37 cellular contexts compared by ENCODE assay signal in the genomic region with DNA sequence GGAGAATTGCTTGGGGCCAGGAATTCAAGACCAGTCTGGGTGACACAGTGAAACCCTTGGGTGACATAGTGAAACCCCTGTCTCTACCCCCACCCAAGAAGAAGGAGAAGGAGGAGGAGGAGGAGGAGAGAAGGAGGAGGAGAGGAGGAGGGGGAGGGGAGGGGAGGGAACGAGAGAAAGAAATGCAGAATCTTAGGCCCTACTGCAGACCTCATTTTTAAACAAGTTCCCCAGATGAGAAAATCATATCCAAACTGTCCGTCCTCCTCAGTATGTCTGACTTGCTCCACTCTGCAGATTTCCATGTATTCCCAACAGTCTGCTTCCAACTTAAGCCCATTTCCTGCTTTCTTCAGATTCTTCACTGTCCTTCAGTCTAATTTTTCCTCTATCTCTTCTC.
DNase-seq lines count a peak whose midpoint lies in the region; ATAC-seq, FAIRE-seq and TF ChIP-seq lines count a peak whose summit lies in the region.
"Had no signal": no experiment of that assay in that cellular context is flagged by ENCODE, and none has a peak within 500 bp of the region (broad histone marks: within the 10 kb centered on the region; RNA-seq: fewer than 3 reads in every experiment).

No MANE protein-coding gene starts in this region.

- TF ChIP-seq POLR2A in HepG2 (IDR thresholded peaks at IDR 0.05; ENCODE audit: insufficient read depth in 1 of 2, low read depth in 2 of 2, low read length in 2 of 2) (no peak), right lobe of liver (IDR thresholded peaks at IDR 0.05) (no peak), K562 (conservative IDR thresholded peaks at IDR 0.05) (no peak)

- H3K9me1 ChIP-seq in K562 (ENCODE audit: control insufficient read depth, insufficient read depth, low read length), result no peaks in the 10 kb centered on the region

- ATAC-seq in HepG2, result no peak
- ATAC-seq in right lobe of liver, result no peak
- ATAC-seq in WTC11, result no peak
- no peak for ATAC-seq in K562
- ATAC-seq: A549; CD8-positive, alpha-beta T cell had no signal

- in situ Hi-C loops in HepG2 (cut with HindIII; ENCODE audit: extremely low pct_ligation_motif_present, low pct_unique_long_range_greater_than_20kb), result no loop called here
- in situ Hi-C loops in K562 (cut with MboI), result no loop called here

- intact Hi-C loops in HepG2 (cut with micrococcal nuclease; ENCODE audit: unreplicated experiment), result no loop called here
- intact Hi-C loops in right lobe of liver (cut with DNase I), result no loop called here
- intact Hi-C loops in K562 (cut with micrococcal nuclease), result no loop called here

- H3K4me1 Mint-ChIP-seq in WTC11 (peaks cover 9% of the 10 kb centered on the region), neural crest cell (no peaks in the 10 kb centered on the region)
- H3K4me1 Mint-ChIP-seq: B cell; CD14-positive monocyte; CD4-positive, alpha-beta memory T cell; CD4-positive, CD25-positive, alpha-beta regulatory T cell; CD8-positive, alpha-beta memory T cell had no signal

- H3K27me3 ChIP-seq in HepG2 (ENCODE audit: control insufficient read depth in 1 of 2, insufficient read depth in 2 of 2, low read length in 2 of 2) (no peaks in the 10 kb centered on the region), right lobe of liver (no peaks in the 10 kb centered on the region), K562 (ENCODE audit: control insufficient read depth in 2 of 2, insufficient read depth in 2 of 2, low read length in 2 of 2) (no peaks in the 10 kb centered on the region)
- H3K27me3 ChIP-seq: BE2C; BLaER1; BLaER1 treated with 17β-estradiol and CSF1 and Interleukin-3, amounts not matched to agents 10 nM and 100 nM had no signal

- H3K9me3 ChIP-seq in HepG2 (ENCODE audit: low read length) (no peaks in the 10 kb centered on the region), right lobe of liver (no peaks in the 10 kb centered on the region), K562 (replicated peaks; ENCODE audit: control insufficient read depth, insufficient read depth, low read depth, low read length) (no peaks in the 10 kb centered on the region)
- H3K9me3 ChIP-seq: A549; BE2C; BLaER1; BLaER1 treated with 17β-estradiol and CSF1 and Interleukin-3, amounts not matched to agents 10 nM and 100 nM; Caco-2 had no signal

- H3K4me3 ChIP-seq in HepG2 (replicated peaks in 1 of 3; ENCODE audit: insufficient read depth in 1 of 3, low read depth in 2 of 3, low read length in 3 of 3), result no peak overlapping the region
- no peak overlapping the region for H3K4me3 ChIP-seq in right lobe of liver
- H3K4me3 ChIP-seq in K562, result no peak overlapping the region
- H3K4me3 ChIP-seq: A549; BLaER1; BLaER1 treated with 17β-estradiol and CSF1 and Interleukin-3, amounts not matched to agents 10 nM and 100 nM had no signal

- H3K36me3 ChIP-seq in HepG2 (replicated peaks in 1 of 2; ENCODE audit: control insufficient read depth in 1 of 2, insufficient read depth in 2 of 2, low read length in 2 of 2) (no peaks in the 10 kb centered on the region), right lobe of liver (no peaks in the 10 kb centered on the region), K562 (ENCODE audit: control insufficient read depth, insufficient read depth, low read length) (no peaks in the 10 kb centered on the region)
- H3K36me3 ChIP-seq: BE2C; BLaER1; BLaER1 treated with 17β-estradiol and CSF1 and Interleukin-3, amounts not matched to agents 10 nM and 100 nM had no signal

- H3K36me3 Mint-ChIP-seq in WTC11 (no peaks in the 10 kb centered on the region), neural crest cell (ENCODE audit: low read depth) (no peaks in the 10 kb centered on the region)
- H3K36me3 Mint-ChIP-seq: CD14-positive monocyte; CD4-positive, alpha-beta memory T cell; CD4-positive, CD25-positive, alpha-beta regulatory T cell; CD8-positive, alpha-beta memory T cell; CD8-positive, alpha-beta T cell had no signal

- DNase-seq in HepG2 (ENCODE audit: low spot score), result no peak
- DNase-seq in right lobe of liver, result no peak
- no peak for DNase-seq in WTC11 (ENCODE audit: low spot score)
- DNase-seq in K562 (ENCODE audit: extremely low read depth in 1 of 4, low spot score in 3 of 4), result no peak
- no peak for DNase-seq in neural crest cell (ENCODE audit: low read depth, low spot score)
- no peak for DNase-seq in pons (ENCODE audit: low spot score)
- DNase-seq in activated T-cell treated with anti-CD3 and anti-CD28 coated beads for 4 hours, result no peak
- no peak for DNase-seq in effector CD4-positive, alpha-beta T cell
- DNase-seq: 8988T; ACHN; AML-193; BE2C; C1 segment of cervical spinal cord; Caco-2; Calu3; CD4-positive, alpha-beta memory T cell; CD4-positive, alpha-beta T cell; CD4-positive, CD25-positive, alpha-beta regulatory T cell; CD8-positive, alpha-beta memory T cell; CD8-positive, alpha-beta T cell; COR-L47; DMS 273 treated with DMSO at 0.1 percent for 48 hours; DMS153; DMS53; DMS79; DMS79 treated with DMSO at 0.1 percent for 48 hours; DND-41; EL had no signal

- H3K4me2 ChIP-seq in HepG2 (ENCODE audit: low read depth, low read length), result no peak overlapping the region
- H3K4me2 ChIP-seq in K562 (ENCODE audit: insufficient read depth, low read length), result no peak overlapping the region
- H3K4me2 ChIP-seq: A549; BLaER1; BLaER1 treated with 17β-estradiol and CSF1 and Interleukin-3, amounts not matched to agents 10 nM and 100 nM had no signal

- H2AFZ ChIP-seq in HepG2 (ENCODE audit: low read length) (no peak overlapping the region), K562 (ENCODE audit: low read depth, low read length) (no peak overlapping the region)

- WGBS in HepG2 (ENCODE audit: low lambda C conversion rate), result 28% methylated on average over 2 of the region's 2 CpGs
- 80% methylated on average over 2 of the region's 2 CpGs for WGBS in right lobe of liver (ENCODE audit: insufficient coverage, low coverage, low lambda C conversion rate, missing lambda C conversion rate)
- 0% methylated on average over 1 of the region's 2 CpGs for WGBS in K562 (ENCODE audit: insufficient coverage, low coverage, missing lambda C conversion rate)

- FAIRE-seq in HepG2 (lab: Jason Lieb, UNC) (no peak), K562 (lab: Jason Lieb, UNC) (no peak)
- FAIRE-seq: A204.1, A549, D721Med had no signal

- no TSS peak for BruUV-seq in HepG2 (replicated peaks; lab: Mats Ljungman, UMichigan)
- BruUV-seq in K562 (replicated peaks; lab: Mats Ljungman, UMichigan), result no TSS peak

- no peak overlapping the region for H3K27ac ChIP-seq in HepG2 (ENCODE audit: extremely low read length, insufficient read depth, low read length)
- no peak overlapping the region for H3K27ac ChIP-seq in right lobe of liver
- no peak overlapping the region for H3K27ac ChIP-seq in K562 (ENCODE audit: extremely low read depth, low read depth, low read length)
- H3K27ac ChIP-seq: 22Rv1; A549; BLaER1; BLaER1 treated with 17β-estradiol and CSF1 and Interleukin-3, amounts not matched to agents 10 nM and 100 nM; C4-2B had no signal

- POLR2A ChIA-PET in HepG2 (lab: Yijun Ruan, JAX), result no interaction called here
- POLR2A ChIA-PET in WTC11 (lab: Charles Lee), result no interaction called here
- POLR2A ChIA-PET in K562 (lab: Yijun Ruan, JAX), result no interaction called here

- H3K4me1 ChIP-seq in HepG2 (ENCODE audit: insufficient read depth, low read length), result no peaks in the 10 kb centered on the region
- no peaks in the 10 kb centered on the region for H3K4me1 ChIP-seq in right lobe of liver
- H3K4me1 ChIP-seq in K562 (replicated peaks in 1 of 2; ENCODE audit: control insufficient read depth in 2 of 2, insufficient read depth in 2 of 2, low read length in 2 of 2), result no peaks in the 10 kb centered on the region
- H3K4me1 ChIP-seq: A549; BE2C; BLaER1; BLaER1 treated with 17β-estradiol and CSF1 and Interleukin-3, amounts not matched to agents 10 nM and 100 nM; Caco-2 had no signal

- H4K20me1 ChIP-seq in HepG2 (ENCODE audit: insufficient read depth, low read length), result no peaks in the 10 kb centered on the region
- H4K20me1 ChIP-seq in K562 (replicated peaks; ENCODE audit: control insufficient read depth, insufficient read depth, low read length), result no peaks in the 10 kb centered on the region
- H4K20me1 ChIP-seq: BLaER1; BLaER1 treated with 17β-estradiol and CSF1 and Interleukin-3, amounts not matched to agents 10 nM and 100 nM had no signal

- H3K27me3 Mint-ChIP-seq in WTC11 (ENCODE audit: low read depth) (no peaks in the 10 kb centered on the region), neural crest cell (ENCODE audit: low read depth) (peaks cover 8% of the 10 kb centered on the region)
- H3K27me3 Mint-ChIP-seq: CD4-positive, CD25-positive, alpha-beta regulatory T cell had no signal

- H3K4me3 Mint-ChIP-seq in WTC11 (no peak overlapping the region), neural crest cell (no peak overlapping the region)
- H3K4me3 Mint-ChIP-seq: B cell; CD14-positive monocyte; CD4-positive, alpha-beta memory T cell; CD4-positive, alpha-beta T cell; CD4-positive, CD25-positive, alpha-beta regulatory T cell; CD8-positive, alpha-beta memory T cell; CD8-positive, alpha-beta T cell had no signal

- H3K79me2 ChIP-seq in HepG2 (ENCODE audit: insufficient read depth, low read length) (no peaks in the 10 kb centered on the region), K562 (ENCODE audit: control insufficient read depth, insufficient read depth, low read length) (no peaks in the 10 kb centered on the region)

- CTCF ChIA-PET in HepG2 (lab: Yijun Ruan, JAX; ENCODE audit: low intra/inter-chr PET ratio, low total read pairs), result no interaction called here
- CTCF ChIA-PET in WTC11 (lab: Charles Lee), result no interaction called here
- CTCF ChIA-PET in K562 (lab: Yijun Ruan, JAX; ENCODE audit: low intra/inter-chr PET ratio), result no interaction called here

- TF ChIP-seq EP300 in HepG2 (IDR thresholded peaks at IDR 0.05; ENCODE audit: low read depth in 2 of 2, low read length in 2 of 2) (no peak), HepG2 (CRISPR knock-in tag; IDR thresholded peaks at IDR 0.05; ENCODE audit: borderline replicate concordance) (no peak), K562 (IDR thresholded peaks at IDR 0.05; ENCODE audit: low read length) (no peak)

- TF ChIP-seq RAD21 in HepG2 (CRISPR knock-in tag; IDR thresholded peaks at IDR 0.05) (no peak), K562 (CRISPR knock-in tag; conservative IDR thresholded peaks at IDR 0.05 in 1 of 2, IDR thresholded peaks at IDR 0.05 in 1 of 2) (no peak)

- no peak for TF ChIP-seq CTCF in HepG2 (CRISPR knock-in tag; IDR thresholded peaks at IDR 0.05)
- no peak for TF ChIP-seq CTCF in right lobe of liver (IDR thresholded peaks at IDR 0.05)
- no peak for TF ChIP-seq CTCF in WTC11 (IDR thresholded peaks at IDR 0.05)
- no peak for TF ChIP-seq CTCF in K562 (IDR thresholded peaks at IDR 0.05 in 2 of 3, conservative IDR thresholded peaks at IDR 0.05 in 1 of 3; ENCODE audit: insufficient read depth in 2 of 3, low read depth in 1 of 3, low read length in 3 of 3)
- no peak for TF ChIP-seq CTCF in neural crest cell (conservative IDR thresholded peaks at IDR 0.05)

- H3K27ac Mint-ChIP-seq in WTC11, result peak overlapping the region; percentile 76
- H3K27ac Mint-ChIP-seq in neural crest cell (ENCODE audit: unreplicated experiment), result peak overlapping the region; percentile 81
- H3K27ac Mint-ChIP-seq: B cell; CD4-positive, alpha-beta memory T cell; CD4-positive, alpha-beta T cell; CD8-positive, alpha-beta T cell had no signal

- H3K9ac ChIP-seq in HepG2 (ENCODE audit: insufficient read depth, low read depth, low read length) (no peak overlapping the region), K562 (ENCODE audit: insufficient read depth in 1 of 2, low read depth in 2 of 2, low read length in 2 of 2) (no peak overlapping the region)
- H3K9ac ChIP-seq: BLaER1; BLaER1 treated with 17β-estradiol and CSF1 and Interleukin-3, amounts not matched to agents 10 nM and 100 nM had no signal

- H3K9me3 Mint-ChIP-seq in WTC11 (no peaks in the 10 kb centered on the region), neural crest cell (no peaks in the 10 kb centered on the region)
- H3K9me3 Mint-ChIP-seq: CD14-positive monocyte; CD4-positive, alpha-beta memory T cell; CD4-positive, alpha-beta T cell; CD8-positive, alpha-beta T cell had no signal
